In the genomic region with DNA sequence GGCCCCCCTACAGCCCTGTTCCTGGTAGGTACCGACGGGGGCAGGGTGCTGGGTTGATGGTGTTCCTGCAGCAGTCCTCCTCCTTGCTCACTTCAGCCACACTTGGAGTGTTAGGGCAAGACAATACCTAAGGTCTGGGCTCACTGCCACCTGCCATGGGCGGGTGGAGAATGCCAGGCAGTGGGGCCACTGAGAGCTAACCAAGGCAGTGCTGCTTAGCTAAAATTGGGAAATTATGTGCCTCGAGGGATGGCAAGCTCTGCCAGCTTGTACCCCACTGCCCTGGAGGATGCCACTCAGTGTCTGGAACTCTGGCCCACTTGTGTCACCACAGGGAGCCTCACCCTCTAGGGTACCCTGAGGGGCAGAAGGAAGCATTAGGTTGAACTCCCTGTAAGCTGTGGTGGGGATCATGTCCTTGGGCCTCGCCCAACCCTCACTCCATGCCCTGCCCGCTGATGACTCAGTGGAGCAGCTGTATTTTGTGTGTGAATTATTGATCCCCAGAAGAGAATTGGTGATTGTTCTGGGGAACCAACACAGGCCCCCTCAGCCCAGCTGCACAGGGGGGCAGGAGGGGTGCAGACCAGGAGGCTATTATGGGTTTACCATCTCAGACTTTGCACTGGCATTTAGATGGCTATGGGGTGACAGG, we compare ENCODE assay signal across 1 cellular context.
TF ChIP-seq lines count a peak whose summit lies in the region.

No MANE protein-coding gene starts in this region.

TF ChIP-seq in HEK293T, 16 proteins besides CTCF, POLR2A, EP300 and RAD21:
- TF ChIP-seq NFRKB (IDR thresholded peaks at IDR 0.05) = no peak
- TF ChIP-seq BHLHE40 (IDR thresholded peaks at IDR 0.05; ENCODE audit: borderline replicate concordance) = no peak
- TF ChIP-seq L3MBTL2 (conservative IDR thresholded peaks at IDR 0.05) = no peak
- TF ChIP-seq CTBP1 (IDR thresholded peaks at IDR 0.05; ENCODE audit: borderline replicate concordance) = no peak
- no peak for TF ChIP-seq LEF1 (IDR thresholded peaks at IDR 0.05; ENCODE audit: borderline replicate concordance)
- no peak for TF ChIP-seq FOXK2 (IDR thresholded peaks at IDR 0.05)
- TF ChIP-seq ELF4 (IDR thresholded peaks at IDR 0.05) = no peak
- no peak for TF ChIP-seq FOXM1 (IDR thresholded peaks at IDR 0.05; ENCODE audit: borderline replicate concordance)
- TF ChIP-seq SUZ12 (IDR thresholded peaks at IDR 0.05) = no peak
- no peak for TF ChIP-seq FOXA1 (IDR thresholded peaks at IDR 0.05)
- TF ChIP-seq PKNOX1 (IDR thresholded peaks at IDR 0.05) = no peak
- no peak for TF ChIP-seq SP1 (IDR thresholded peaks at IDR 0.05)
- TF ChIP-seq HDGF (IDR thresholded peaks at IDR 0.05; ENCODE audit: borderline replicate concordance) = no peak
- TF ChIP-seq ARNT (IDR thresholded peaks at IDR 0.05) = no peak
- TF ChIP-seq TARDBP (IDR thresholded peaks at IDR 0.05) = no peak
- no peak for TF ChIP-seq ZNF384 (IDR thresholded peaks at IDR 0.05)
